25 cellular contexts compared by ENCODE assay signal in genomic region chr1:8639165-8639564, GRCh38.
"Had no signal": no experiment of that assay in that cellular context is flagged by ENCODE, and none has a peak within 500 bp of the region (broad histone marks: within the 10 kb centered on the region; RNA-seq: fewer than 3 reads in every experiment).

No MANE protein-coding gene starts in this region.

- H3K27ac Mint-ChIP-seq: activated CD4-positive, alpha-beta memory T cell treated with anti-CD3 and anti-CD28 coated beads for 36 hours; activated T-cell treated with anti-CD3 and anti-CD28 coated beads, Interleukin-2, amount 50 U/mL, for 72 hours; dendritic cell treated with granulocyte-macrophage colony-stimulating factor and Interleukin-4, amounts not matched to agents 40 ng/mL and 50 ng/mL, for 4 days; immature natural killer cell; memory B cell; nephron progenitor cell; stimulated activated naive B cell treated with anti-CD40 and anti-IgM and Interleukin-4, amounts not matched to agents 10 μg/mL and 1 μg/mL and 100 μg/mL, for 72 hours; T-helper 17 cell had no signal

- H3K4me2 ChIP-seq: hepatocyte had no signal

- H3K36me3 ChIP-seq: breast epithelium, pancreas, uterus had no signal

- H3K27me3 ChIP-seq: breast epithelium, hepatocyte, pancreas, testis, uterus had no signal

- H3K9me3 ChIP-seq: breast epithelium, pancreas, testis, uterus had no signal

- ATAC-seq: activated T-cell treated with anti-CD3 and anti-CD28 coated beads, Interleukin-2, amount 50 U/mL, for 72 hours; pancreas; sciatic nerve; stimulated activated naive B cell treated with anti-CD40 and anti-IgM and Interleukin-4, amounts not matched to agents 10 μg/mL and 1 μg/mL and 100 μg/mL, for 72 hours; T-helper 17 cell had no signal

- H3K9me3 Mint-ChIP-seq: activated CD4-positive, alpha-beta memory T cell treated with anti-CD3 and anti-CD28 coated beads for 36 hours; activated T-cell treated with anti-CD3 and anti-CD28 coated beads, Interleukin-2, amount 50 U/mL, for 72 hours; dendritic cell treated with granulocyte-macrophage colony-stimulating factor and Interleukin-4, amounts not matched to agents 40 ng/mL and 50 ng/mL, for 4 days; immature natural killer cell; memory B cell; nephron progenitor cell; stimulated activated naive B cell treated with anti-CD40 and anti-IgM and Interleukin-4, amounts not matched to agents 10 μg/mL and 1 μg/mL and 100 μg/mL, for 72 hours had no signal

- DNase-seq: activated CD4-positive, alpha-beta memory T cell treated with anti-CD3 and anti-CD28 coated beads for 36 hours; activated CD4-positive, alpha-beta T cell treated with anti-CD3 and anti-CD28 coated beads for 4 hours; activated CD4-positive, CD25-positive, alpha-beta regulatory T cell; activated effector memory CD4-positive, alpha-beta T cell treated with anti-CD3 and anti-CD28 coated beads, Interleukin-2, amount 50 U/mL, for 16 hours; activated naive CD4-positive, alpha-beta T cell treated with anti-CD3 and anti-CD28 coated beads, Interleukin-2, amount 50 U/mL, for 16 hours; activated T-cell treated with anti-CD3 and anti-CD28 coated beads, Interleukin-2, amount 50 U/mL, for 72 hours; effector CD8-positive, alpha-beta T cell; erythroblast; foreskin fibroblast; immature natural killer cell; kidney glomerular epithelial cell; nephron progenitor cell; pancreas; stimulated activated CD4-positive, alpha-beta T cell treated with anti-CD3 and anti-CD28 coated beads, Interleukin-2, amount 100 ng/mL, for 48 hours; stimulated activated CD8-positive, alpha-beta memory T cell treated with anti-CD3 and anti-CD28 coated beads, Interleukin-4, amount 100 ng/mL, for 48 hours; stimulated activated naive B cell treated with anti-CD40 and anti-IgM and Interleukin-4, amounts not matched to agents 10 μg/mL and 1 μg/mL and 100 μg/mL, for 72 hours; SW 1271; T-helper 17 cell; testis; uterus had no signal

- H3K4me3 ChIP-seq: breast epithelium, hepatocyte, pancreas, testis, uterus had no signal

- H3K4me3 Mint-ChIP-seq: activated CD4-positive, alpha-beta memory T cell treated with anti-CD3 and anti-CD28 coated beads for 36 hours; activated T-cell treated with anti-CD3 and anti-CD28 coated beads, Interleukin-2, amount 50 U/mL, for 72 hours; dendritic cell treated with granulocyte-macrophage colony-stimulating factor and Interleukin-4, amounts not matched to agents 40 ng/mL and 50 ng/mL, for 4 days; immature natural killer cell; memory B cell; nephron progenitor cell; stimulated activated naive B cell treated with anti-CD40 and anti-IgM and Interleukin-4, amounts not matched to agents 10 μg/mL and 1 μg/mL and 100 μg/mL, for 72 hours; T-helper 17 cell had no signal

- H3K27me3 Mint-ChIP-seq: activated CD4-positive, alpha-beta memory T cell treated with anti-CD3 and anti-CD28 coated beads for 36 hours; dendritic cell treated with granulocyte-macrophage colony-stimulating factor and Interleukin-4, amounts not matched to agents 40 ng/mL and 50 ng/mL, for 4 days; memory B cell; stimulated activated naive B cell treated with anti-CD40 and anti-IgM and Interleukin-4, amounts not matched to agents 10 μg/mL and 1 μg/mL and 100 μg/mL, for 72 hours; T-helper 17 cell had no signal

- H2AFZ ChIP-seq: hepatocyte had no signal

- H3K4me1 ChIP-seq: breast epithelium, testis, uterus had no signal

- H3K27ac ChIP-seq: breast epithelium, hepatocyte, pancreas, testis, uterus had no signal
